In genomic region chr22:27987557-27987956, GRCh38 we compare ENCODE assay signal across 12 cellular contexts.
DNase-seq lines count a peak whose midpoint lies in the region; TF ChIP-seq lines count a peak whose summit lies in the region.
"Had no signal": no experiment of that assay in that cellular context is flagged by ENCODE, and none has a peak within 500 bp of the region (broad histone marks: within the 10 kb centered on the region; RNA-seq: fewer than 3 reads in every experiment).

No MANE protein-coding gene starts in this region.

- H3K27ac ChIP-seq in coronary artery: no peak overlapping the region
- H3K27ac ChIP-seq: epithelial cell of prostate, ovary, tibial nerve had no signal

- peak; percentile 70 for DNase-seq in GDM1 (lab: John Stamatoyannopoulos, UW)
- peak; percentile 88 for DNase-seq in M059J (ENCODE audit: low read depth)
- DNase-seq in coronary artery (ENCODE audit: low spot score): peak; percentile 43
- peak; percentile 61 for DNase-seq in renal cortical epithelial cell (ENCODE audit: low read depth)
- DNase-seq in stimulated activated CD4-positive, alpha-beta T cell treated with anti-CD3 and anti-CD28 coated beads, Interleukin-2, amount 100 ng/mL, for 48 hours: no peak
- no peak for DNase-seq in NCI-H2171 (lab: John Stamatoyannopoulos, UW)
- DNase-seq in NCI-H1105 treated with DMSO at 0.1 percent for 48 hours (lab: John Stamatoyannopoulos, UW): no peak
- DNase-seq: activated CD4-positive, alpha-beta T cell treated with anti-CD3 and anti-CD28 coated beads, Interleukin-2, amount 50 U/mL, for 4 hours; kidney had no signal

- TF ChIP-seq CTCF in coronary artery (IDR thresholded peaks at IDR 0.05): no peak

- H3K4me3 ChIP-seq in coronary artery: no peak overlapping the region
- H3K4me3 ChIP-seq: ovary, tibial nerve had no signal

Comparison
In these comparisons a context has a peak if more than half of its experiments do, and no peak if none do; other contexts are left out.
1. DNase-seq: peak in GDM1 (single experiment), M059J (single experiment), coronary artery (single experiment) and renal cortical epithelial cell (single experiment); none in stimulated activated CD4-positive, alpha-beta T cell treated with anti-CD3 and anti-CD28 coated beads, Interleukin-2, amount 100 ng/mL, for 48 hours (0 of 2), NCI-H2171 (single experiment) and NCI-H1105 treated with DMSO at 0.1 percent for 48 hours (single experiment).